ENCODE assay signal across 8 cellular contexts in the genomic region with DNA sequence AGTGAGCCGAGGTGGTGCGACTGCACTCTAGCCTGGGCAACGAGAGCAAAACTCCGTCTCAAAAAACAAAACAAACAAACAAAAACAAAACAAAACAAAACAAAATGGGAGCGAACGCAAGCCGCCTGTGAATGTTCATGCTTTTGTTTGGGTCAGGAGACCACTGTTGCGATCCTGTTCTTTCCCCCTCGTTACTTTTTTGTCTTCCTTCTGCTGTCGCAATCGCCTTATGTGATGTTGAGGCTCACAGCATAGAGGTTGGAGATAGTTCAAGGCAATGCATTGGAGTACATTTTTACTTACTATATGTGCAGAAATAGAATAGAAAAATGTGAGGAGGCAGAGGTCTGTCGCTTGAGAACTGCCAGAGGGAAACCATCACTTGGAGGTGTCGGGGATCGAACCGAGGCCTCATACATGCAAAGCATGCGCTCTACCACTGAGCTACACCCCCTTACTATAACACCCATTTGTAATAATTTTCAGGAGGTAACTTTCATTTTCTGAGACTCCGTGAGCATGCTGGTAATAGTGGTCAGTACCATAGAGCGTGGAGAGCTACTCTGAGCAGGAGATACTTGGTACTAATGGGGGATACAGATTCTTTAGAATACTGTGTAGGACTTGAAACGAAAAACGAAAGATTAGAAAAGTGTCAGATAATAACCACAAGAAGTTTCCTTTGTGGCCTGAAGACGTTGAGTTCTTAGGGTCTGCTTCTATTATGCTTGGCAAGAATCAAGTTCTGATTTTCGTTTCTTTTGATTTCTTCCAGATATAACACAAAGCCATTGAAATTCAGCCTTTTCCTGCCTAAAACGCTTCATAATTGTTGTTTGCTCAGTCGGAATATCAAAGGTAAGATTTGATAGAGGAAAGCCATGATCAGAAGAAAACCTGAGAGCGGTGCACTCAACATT.
DNase-seq lines count a peak whose midpoint lies in the region; ATAC-seq and TF ChIP-seq lines count a peak whose summit lies in the region.

No MANE protein-coding gene starts in this region.

- TF ChIP-seq CTCF in GM13976 (IDR thresholded peaks at IDR 0.05; ENCODE audit: borderline replicate concordance, control extremely low read depth, extremely low read depth, insufficient read depth, missing control alignments) (no peak), GM20000 (IDR thresholded peaks at IDR 0.05; ENCODE audit: extremely low read depth, missing control alignments) (no peak)

- H3K9me3 ChIP-seq in iPS-18a (ENCODE audit: control insufficient read depth, low read depth, low read length), result no peaks in the 10 kb centered on the region

- peaks cover 55% of the 10 kb centered on the region for H3K27me3 ChIP-seq in iPS-18a (ENCODE audit: control insufficient read depth, insufficient read depth, low read length)

- no peak overlapping the region for H3K9ac ChIP-seq in iPS-18a (ENCODE audit: low read length)

- peak overlapping the region; percentile 71 for H3K4me3 ChIP-seq in iPS-18a (ENCODE audit: low read length)

- peak; percentile 53 for DNase-seq in GM13976 (ENCODE audit: low spot score)
- peak; percentile 35 for DNase-seq in HT-29 (ENCODE audit: low spot score)
- peak; percentile 29 to 68 for DNase-seq in SW 1271 (lab: John Stamatoyannopoulos, UW)
- no peak for DNase-seq in COR-L47 (lab: John Stamatoyannopoulos, UW)
- DNase-seq in GM20000 (ENCODE audit: low spot score), result no peak
- no peak for DNase-seq in AML-193 (lab: John Stamatoyannopoulos, UW)

- H3K27ac ChIP-seq in iPS-18a (ENCODE audit: low read length), result no peak overlapping the region

- ATAC-seq in HG03469 (IDR thresholded peaks at IDR 0.05; ENCODE audit: unreplicated experiment), result no peak

- in situ Hi-C loops in GM13976 (cut with MboI; ENCODE audit: low sequenced_read_pairs, unreplicated experiment), result no loop called here

- H3K36me3 ChIP-seq in iPS-18a (ENCODE audit: control insufficient read depth, low read depth, low read length), result no peaks in the 10 kb centered on the region

- H3K4me1 ChIP-seq in iPS-18a (ENCODE audit: control insufficient read depth, low read depth, low read length), result no peaks in the 10 kb centered on the region

Comparison
In these comparisons a context has a peak if more than half of its experiments do, and no peak if none do; other contexts are left out.
1. DNase-seq: peak in GM13976 (single experiment), HT-29 (single experiment) and SW 1271 (2 of 2); none in COR-L47 (single experiment), GM20000 (single experiment) and AML-193 (0 of 2).